21 cellular contexts compared by ENCODE assay signal in genomic region chr11:60835472-60835871, GRCh38. TPM values are rescaled to one million over a fixed set of nuclear protein-coding genes. Genes with fewer than 3 reads are reported as not detected.
DNase-seq lines count a peak whose midpoint lies in the region; ATAC-seq, FAIRE-seq and TF ChIP-seq lines count a peak whose summit lies in the region.
"Had no signal": no experiment of that assay in that cellular context is flagged by ENCODE, and none has a peak within 500 bp of the region (broad histone marks: within the 10 kb centered on the region; RNA-seq: fewer than 3 reads in every experiment).

No MANE protein-coding gene starts in this region.

- H3K9me3 ChIP-seq in endothelial cell of umbilical vein (replicated peaks; ENCODE audit: control insufficient read depth, insufficient read depth, low read length) (no peaks in the 10 kb centered on the region), parathyroid adenoma (ENCODE audit: control insufficient read depth, low read length) (no peaks in the 10 kb centered on the region)
- H3K9me3 ChIP-seq: Caco-2 had no signal

- dilution Hi-C loops in endothelial cell of umbilical vein (cut with MboI; ENCODE audit: extremely low pct_ligation_motif_present, low sequenced_read_pairs) = no loop called here

- DNase-seq in NCI-H524 (lab: John Stamatoyannopoulos, UW) (peak; percentile 23 to 82), NCI-H524 treated with DMSO at 0.1 percent for 48 hours (lab: John Stamatoyannopoulos, UW) (no peak), MV-4-11 (lab: John Stamatoyannopoulos, UW) (peak; percentile 89), endothelial cell of umbilical vein (ENCODE audit: low read depth, low spot score) (peak; percentile 83), amniotic stem cell (lab: John Stamatoyannopoulos, UW) (no peak)
- DNase-seq in stimulated activated effector memory CD8-positive, alpha-beta T cell treated with anti-CD3 and anti-CD28 coated beads, Interleukin-12 subunit alpha, Interleukin-12 subunit beta, amount 100 ng/mL, for 72 hours (ENCODE audit: low spot score in 2 of 2) = no peak
- no peak for DNase-seq in stimulated activated CD4-positive, alpha-beta T cell treated with anti-CD3 and anti-CD28 coated beads, Interleukin-4, amount 100 ng/mL, for 1 hour
- DNase-seq: activated CD4-positive, alpha-beta T cell treated with anti-CD3 and anti-CD28 coated beads for 1 hour; activated naive CD8-positive, alpha-beta T cell treated with anti-CD3 and anti-CD28 coated beads for 36 hours; Caco-2; hypothalamus; NCI-H1092 treated with DMSO at 0.1 percent for 48 hours; NCI-H226; T-helper 1 cell had no signal

- peak overlapping the region in 1 of 3 experiments; percentile 12 for H3K4me3 ChIP-seq in endothelial cell of umbilical vein (replicated peaks in 1 of 3; ENCODE audit: insufficient read depth in 1 of 3, low read depth in 1 of 3, low read length in 3 of 3)
- H3K4me3 ChIP-seq in parathyroid adenoma (ENCODE audit: low read depth, low read length) = no peak overlapping the region

- TF ChIP-seq CTCF in endothelial cell of umbilical vein (IDR thresholded peaks at IDR 0.05; ENCODE audit: extremely low read depth in 1 of 2, insufficient read depth in 1 of 2, low read depth in 1 of 2, low read length in 2 of 2) (no peak), parathyroid adenoma (IDR thresholded peaks at IDR 0.05) (no peak)

- CTCF ChIA-PET in endothelial cell of umbilical vein (lab: Charles Lee) = interaction anchor here (0.8 to 12.7 kb wide), 8 partner anchors 8 to 69 kb away, joined by 3 to 607 read pairs (median 5); partner anchors contain the start of gene ZP1

- no peak overlapping the region for H3K4me3 Mint-ChIP-seq in stimulated activated effector memory CD8-positive, alpha-beta T cell treated with anti-CD3 and anti-CD28 coated beads, Interleukin-12 subunit alpha, Interleukin-12 subunit beta, amount 100 ng/mL, for 72 hours
- H3K4me3 Mint-ChIP-seq: activated naive CD8-positive, alpha-beta T cell treated with anti-CD3 and anti-CD28 coated beads for 36 hours; natural killer cell treated with Interleukin-12 subunit alpha and Interleukin-12 subunit beta and Interleukin-15 and Interleukin-18, amount 100 ng/mL, for 72 hours; stimulated activated memory B cell treated with anti-CD40 and anti-IgM and Interleukin-4, amounts not matched to agents 10 μg/mL and 1 μg/mL and 100 μg/mL, for 72 hours had no signal

- H3K4me1 ChIP-seq in endothelial cell of umbilical vein (ENCODE audit: control insufficient read depth, extremely low read depth, insufficient read depth, low read length) (peaks cover 24% of the 10 kb centered on the region), parathyroid adenoma (peaks cover 81% of the 10 kb centered on the region)
- H3K4me1 ChIP-seq: Caco-2 had no signal

- intact Hi-C loops in endothelial cell of umbilical vein (cut with micrococcal nuclease) = loop anchor here (1.0 to 10.0 kb wide), 2 partner anchors 25 to 319 kb away; no protein-coding TSS in a partner anchor

- H3K4me2 ChIP-seq in endothelial cell of umbilical vein (ENCODE audit: insufficient read depth, low read length) (peak overlapping the region; percentile 63), parathyroid adenoma (ENCODE audit: low read length) (no peak overlapping the region)

- H3K9me1 ChIP-seq in endothelial cell of umbilical vein (replicated peaks; ENCODE audit: control insufficient read depth, extremely low read depth, insufficient read depth, low read length) = no peaks in the 10 kb centered on the region

- H3K79me2 ChIP-seq in endothelial cell of umbilical vein (ENCODE audit: control insufficient read depth, insufficient read depth, low read length) (no peaks in the 10 kb centered on the region), parathyroid adenoma (no peaks in the 10 kb centered on the region)

- BruUV-seq in endothelial cell of umbilical vein (replicated peaks; lab: Mats Ljungman, UMichigan) = no TSS peak

- H3K9me3 Mint-ChIP-seq in stimulated activated effector memory CD8-positive, alpha-beta T cell treated with anti-CD3 and anti-CD28 coated beads, Interleukin-12 subunit alpha, Interleukin-12 subunit beta, amount 100 ng/mL, for 72 hours = no peaks in the 10 kb centered on the region
- H3K9me3 Mint-ChIP-seq: activated naive CD8-positive, alpha-beta T cell treated with anti-CD3 and anti-CD28 coated beads for 36 hours; natural killer cell treated with Interleukin-12 subunit alpha and Interleukin-12 subunit beta and Interleukin-15 and Interleukin-18, amount 100 ng/mL, for 72 hours; stimulated activated memory B cell treated with anti-CD40 and anti-IgM and Interleukin-4, amounts not matched to agents 10 μg/mL and 1 μg/mL and 100 μg/mL, for 72 hours had no signal

- H3K9ac ChIP-seq in endothelial cell of umbilical vein (replicated peaks; ENCODE audit: extremely low read depth, insufficient read depth, low read length) (no peak overlapping the region), parathyroid adenoma (no peak overlapping the region)

- peaks cover 3% of the 10 kb centered on the region for H3K4me1 Mint-ChIP-seq in stimulated activated effector memory CD8-positive, alpha-beta T cell treated with anti-CD3 and anti-CD28 coated beads, Interleukin-12 subunit alpha, Interleukin-12 subunit beta, amount 100 ng/mL, for 72 hours

- peak; percentile 66 for TF ChIP-seq POLR2A in endothelial cell of umbilical vein (IDR thresholded peaks at IDR 0.05; ENCODE audit: low read depth, low read length)

- peak; percentile 96 for FAIRE-seq in endothelial cell of umbilical vein (lab: Jason Lieb, UNC)

- no peaks in the 10 kb centered on the region for H3K27me3 ChIP-seq in endothelial cell of umbilical vein (ENCODE audit: control insufficient read depth in 2 of 2, insufficient read depth in 2 of 2, low read length in 2 of 2)
- no peaks in the 10 kb centered on the region for H3K27me3 ChIP-seq in parathyroid adenoma (ENCODE audit: control insufficient read depth, insufficient read depth, low read length)

- no peaks in the 10 kb centered on the region for H3K36me3 Mint-ChIP-seq in stimulated activated effector memory CD8-positive, alpha-beta T cell treated with anti-CD3 and anti-CD28 coated beads, Interleukin-12 subunit alpha, Interleukin-12 subunit beta, amount 100 ng/mL, for 72 hours
- H3K36me3 Mint-ChIP-seq: activated naive CD8-positive, alpha-beta T cell treated with anti-CD3 and anti-CD28 coated beads for 36 hours; natural killer cell treated with Interleukin-12 subunit alpha and Interleukin-12 subunit beta and Interleukin-15 and Interleukin-18, amount 100 ng/mL, for 72 hours; stimulated activated memory B cell treated with anti-CD40 and anti-IgM and Interleukin-4, amounts not matched to agents 10 μg/mL and 1 μg/mL and 100 μg/mL, for 72 hours had no signal

- POLR2A ChIA-PET in endothelial cell of umbilical vein (lab: Charles Lee) = interaction anchor here (1.0 kb wide), 1 partner anchor 52 kb away, joined by 3 read pairs; no protein-coding TSS in a partner anchor

- H2AFZ ChIP-seq in endothelial cell of umbilical vein (ENCODE audit: low read depth, low read length) (peak overlapping the region; percentile 75), parathyroid adenoma (no peak overlapping the region)

- no peaks in the 10 kb centered on the region for H3K36me3 ChIP-seq in endothelial cell of umbilical vein (ENCODE audit: control insufficient read depth in 2 of 2, extremely low read depth in 1 of 2, insufficient read depth in 2 of 2, low read length in 2 of 2)
- peaks cover 2% of the 10 kb centered on the region for H3K36me3 ChIP-seq in parathyroid adenoma (ENCODE audit: control insufficient read depth, insufficient read depth, low read length)

- H3K27ac ChIP-seq in endothelial cell of umbilical vein (ENCODE audit: insufficient read depth, low read depth, low read length) (peak overlapping the region; percentile 92), parathyroid adenoma (peak overlapping the region; percentile 100)

- no peak overlapping the region for H3K27ac Mint-ChIP-seq in stimulated activated effector memory CD8-positive, alpha-beta T cell treated with anti-CD3 and anti-CD28 coated beads, Interleukin-12 subunit alpha, Interleukin-12 subunit beta, amount 100 ng/mL, for 72 hours
- H3K27ac Mint-ChIP-seq: activated naive CD8-positive, alpha-beta T cell treated with anti-CD3 and anti-CD28 coated beads for 36 hours; stimulated activated memory B cell treated with anti-CD40 and anti-IgM and Interleukin-4, amounts not matched to agents 10 μg/mL and 1 μg/mL and 100 μg/mL, for 72 hours had no signal

- no peak for ATAC-seq in stimulated activated effector memory CD8-positive, alpha-beta T cell treated with anti-CD3 and anti-CD28 coated beads, Interleukin-12 subunit alpha, Interleukin-12 subunit beta, amount 100 ng/mL, for 72 hours
- ATAC-seq: natural killer cell treated with Interleukin-12 subunit alpha and Interleukin-12 subunit beta and Interleukin-15 and Interleukin-18, amount 100 ng/mL, for 72 hours; stimulated activated memory B cell treated with anti-CD40 and anti-IgM and Interleukin-4, amounts not matched to agents 10 μg/mL and 1 μg/mL and 100 μg/mL, for 72 hours had no signal

- no peaks in the 10 kb centered on the region for H4K20me1 ChIP-seq in endothelial cell of umbilical vein (replicated peaks; ENCODE audit: control insufficient read depth, extremely low read depth, insufficient read depth, low read length)

RNA-seq across cellular contexts. Expression of gene CCDC86, which starts 6.4 kb away (rescaled TPM):
- 57.6 and 60.8 TPM in 2 replicates for total RNA-seq in endothelial cell of umbilical vein
- polyA plus RNA-seq in endothelial cell of umbilical vein = 29.8 and 32.3 TPM in 2 replicates
- 37.2 and 37.3 TPM in 2 replicates for polyA plus RNA-seq in endothelial cell of umbilical vein (2011; cell fraction: cytosol; rRNA removed)
- 35.4 and 41.3 TPM in 2 replicates for polyA plus RNA-seq in endothelial cell of umbilical vein (2011; cell fraction: nucleus; rRNA removed)
- polyA plus RNA-seq in endothelial cell of umbilical vein (2012) = 61.9 and 75.2 TPM in 2 replicates
- 15.2 and 15.7 TPM in 2 replicates for polyA minus RNA-seq in endothelial cell of umbilical vein
- 24.5 TPM for polyA minus RNA-seq in endothelial cell of umbilical vein (2011; cell fraction: cytosol; rRNA and poly(A)+ RNA removed)
- 11.3 and 12.9 TPM in 2 replicates for polyA minus RNA-seq in endothelial cell of umbilical vein (2011; cell fraction: nucleus; rRNA and poly(A)+ RNA removed)

RNA-seq across cellular contexts. Expression of gene PTGDR2, which starts 20.3 kb away (rescaled TPM):
- 0.15 TPM in 1 of 2 replicates, not detected in the other for total RNA-seq in endothelial cell of umbilical vein
- not detected in 2 replicates for polyA plus RNA-seq in endothelial cell of umbilical vein
- not detected in 2 replicates for polyA plus RNA-seq in endothelial cell of umbilical vein (2011; cell fraction: cytosol; rRNA removed)
- polyA plus RNA-seq in endothelial cell of umbilical vein (2011; cell fraction: nucleus; rRNA removed) = 0.07 TPM in 2 replicates
- polyA plus RNA-seq in endothelial cell of umbilical vein (2012) = 0.07 TPM in 1 of 2 replicates, not detected in the other
- 0.30 TPM in 1 of 2 replicates, not detected in the other for polyA minus RNA-seq in endothelial cell of umbilical vein
- polyA minus RNA-seq in endothelial cell of umbilical vein (2011; cell fraction: cytosol; rRNA and poly(A)+ RNA removed) = not detected
- polyA minus RNA-seq in endothelial cell of umbilical vein (2011; cell fraction: nucleus; rRNA and poly(A)+ RNA removed) = not detected in 2 replicates

RNA-seq across cellular contexts. Expression of gene ZP1, which starts 31.9 kb away (rescaled TPM):
- total RNA-seq in endothelial cell of umbilical vein = not detected in 2 replicates
- polyA plus RNA-seq in endothelial cell of umbilical vein = not detected in 2 replicates
- polyA plus RNA-seq in endothelial cell of umbilical vein (2011; cell fraction: cytosol; rRNA removed) = not detected in 2 replicates
- not detected in 2 replicates for polyA plus RNA-seq in endothelial cell of umbilical vein (2011; cell fraction: nucleus; rRNA removed)
- not detected in 2 replicates for polyA plus RNA-seq in endothelial cell of umbilical vein (2012)
- not detected in 2 replicates for polyA minus RNA-seq in endothelial cell of umbilical vein
- not detected for polyA minus RNA-seq in endothelial cell of umbilical vein (2011; cell fraction: cytosol; rRNA and poly(A)+ RNA removed)
- not detected in 2 replicates for polyA minus RNA-seq in endothelial cell of umbilical vein (2011; cell fraction: nucleus; rRNA and poly(A)+ RNA removed)
- total RNA-seq: A673; activated naive CD8-positive, alpha-beta T cell treated with anti-CD3 and anti-CD28 coated beads for 36 hours; Caco-2; natural killer cell treated with Interleukin-12 subunit alpha and Interleukin-12 subunit beta and Interleukin-15 and Interleukin-18, amount 100 ng/mL, for 72 hours; urinary bladder had no signal

RNA-seq across cellular contexts. Expression of gene MS4A10, which starts 50.3 kb away (rescaled TPM):
- not detected in 2 replicates for total RNA-seq in endothelial cell of umbilical vein
- polyA plus RNA-seq in endothelial cell of umbilical vein = not detected in 2 replicates
- polyA plus RNA-seq in endothelial cell of umbilical vein (2011; cell fraction: cytosol; rRNA removed) = not detected in 2 replicates
- not detected in 2 replicates for polyA plus RNA-seq in endothelial cell of umbilical vein (2011; cell fraction: nucleus; rRNA removed)
- not detected in 2 replicates for polyA plus RNA-seq in endothelial cell of umbilical vein (2012)
- not detected in 2 replicates for polyA minus RNA-seq in endothelial cell of umbilical vein
- polyA minus RNA-seq in endothelial cell of umbilical vein (2011; cell fraction: cytosol; rRNA and poly(A)+ RNA removed) = not detected
- not detected in 2 replicates for polyA minus RNA-seq in endothelial cell of umbilical vein (2011; cell fraction: nucleus; rRNA and poly(A)+ RNA removed)
- total RNA-seq: A673; activated naive CD8-positive, alpha-beta T cell treated with anti-CD3 and anti-CD28 coated beads for 36 hours; chondrocyte; natural killer cell treated with Interleukin-12 subunit alpha and Interleukin-12 subunit beta and Interleukin-15 and Interleukin-18, amount 100 ng/mL, for 72 hours; urinary bladder had no signal
- polyA plus RNA-seq: esophagus, urinary bladder had no signal

Comparison
In these comparisons a context has a peak if more than half of its experiments do, and no peak if none do; other contexts are left out.
1. DNase-seq: peak in NCI-H524 (2 of 2), MV-4-11 (single experiment) and endothelial cell of umbilical vein (single experiment); none in NCI-H524 treated with DMSO at 0.1 percent for 48 hours (single experiment), stimulated activated effector memory CD8-positive, alpha-beta T cell treated with anti-CD3 and anti-CD28 coated beads, Interleukin-12 subunit alpha, Interleukin-12 subunit beta, amount 100 ng/mL, for 72 hours (0 of 2), amniotic stem cell (single experiment) and stimulated activated CD4-positive, alpha-beta T cell treated with anti-CD3 and anti-CD28 coated beads, Interleukin-4, amount 100 ng/mL, for 1 hour (single experiment).